ENCODE assay signal across 18 cellular contexts in the genomic region with DNA sequence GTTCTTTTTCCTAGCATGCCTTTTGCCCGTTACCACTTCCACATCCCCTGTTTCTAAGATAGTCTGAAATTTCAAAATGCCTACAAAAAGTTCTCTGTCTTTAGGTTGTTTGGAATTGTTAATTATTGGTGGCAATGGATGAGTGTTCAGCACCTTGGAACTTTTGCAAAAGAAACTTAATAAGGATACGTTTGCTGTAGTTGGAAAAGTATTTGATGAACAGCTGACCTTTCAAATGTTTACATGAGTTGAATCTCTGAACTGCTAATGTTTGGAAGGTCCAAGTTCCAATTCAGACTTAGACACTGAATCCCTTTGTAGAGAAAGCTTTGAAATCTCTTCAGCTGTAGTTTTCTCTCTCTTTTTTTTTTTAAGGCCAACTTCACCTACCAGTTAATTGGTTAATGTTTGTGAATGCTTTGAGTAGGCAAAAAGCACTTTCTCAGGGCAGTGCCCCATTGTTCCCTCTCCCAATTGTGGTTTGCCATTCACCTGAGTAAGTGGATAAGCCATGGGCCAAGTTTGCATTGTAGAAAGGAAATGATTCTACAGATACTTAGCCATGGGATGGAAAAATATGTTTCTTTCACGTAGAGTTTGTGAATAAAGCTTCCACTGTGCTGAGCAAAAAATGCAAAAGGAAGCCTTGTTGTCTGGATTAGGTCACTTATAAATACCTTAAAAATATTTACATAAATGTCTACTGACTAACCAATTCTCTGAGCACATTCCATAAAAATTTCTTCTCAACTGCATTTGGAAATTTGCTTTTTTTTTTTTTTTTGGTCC.
DNase-seq lines count a peak whose midpoint lies in the region; ATAC-seq, FAIRE-seq and TF ChIP-seq lines count a peak whose summit lies in the region.
"Had no signal": no experiment of that assay in that cellular context is flagged by ENCODE, and none has a peak within 500 bp of the region (broad histone marks: within the 10 kb centered on the region; RNA-seq: fewer than 3 reads in every experiment).

No MANE protein-coding gene starts in this region.

- no peak for TF ChIP-seq POLR2A in stomach (IDR thresholded peaks at IDR 0.05)

- peak overlapping the region; percentile 78 for H2AFZ ChIP-seq in GM23338

- H3K9me2 ChIP-seq in GM23338 (ENCODE audit: insufficient read depth): peaks cover 3% of the 10 kb centered on the region; the same call in 1 of the 2 replicates

- H3K27me3 ChIP-seq in GM23338 (ENCODE audit: insufficient read depth) (no peaks in the 10 kb centered on the region), bronchial epithelial cell (ENCODE audit: control insufficient read depth, insufficient read depth, low read length) (no peaks in the 10 kb centered on the region), stomach (no peaks in the 10 kb centered on the region)
- H3K27me3 ChIP-seq: body of pancreas had no signal

- no peak for FAIRE-seq in bronchial epithelial cell (lab: Jason Lieb, UNC)
- FAIRE-seq: G401.6, RCC 7860, small intestine had no signal

- DNase-seq in GM23338 (ENCODE audit: low spot score) (no peak), bronchial epithelial cell (ENCODE audit: low read depth) (peak; percentile 40), hepatic stellate cell (ENCODE audit: low spot score) (peak; percentile 16), stomach (peak; percentile 32), NCI-H2171 (lab: John Stamatoyannopoulos, UW) (no peak), NCI-H1092 treated with DMSO at 0.1 percent for 48 hours (lab: John Stamatoyannopoulos, UW) (no peak)
- DNase-seq: activated CD8-positive, alpha-beta memory T cell treated with anti-CD3 and anti-CD28 coated beads, Interleukin-2, amount 10 ng/mL, durations not matched to agents 7 days and 5 days; activated gamma-delta T cell treated with Interleukin-2 at 50 U/mL for 16 hours; body of pancreas; CD8-positive, alpha-beta T cell; midbrain; NCI-H187; small intestine; stimulated activated naive B cell treated with anti-CD40 and anti-IgM and Interleukin-4, amounts not matched to agents 10 μg/mL and 1 μg/mL and 100 μg/mL, for 72 hours had no signal

- H3K79me2 ChIP-seq in GM23338 (replicated peaks; ENCODE audit: insufficient read depth): no peaks in the 10 kb centered on the region

- no peaks in the 10 kb centered on the region for H3K36me3 Mint-ChIP-seq in GM23338 (ENCODE audit: low read depth)
- H3K36me3 Mint-ChIP-seq: activated CD8-positive, alpha-beta memory T cell treated with anti-CD3 and anti-CD28 coated beads, Interleukin-2, amount 10 ng/mL, durations not matched to agents 7 days and 5 days; CD8-positive, alpha-beta T cell; stimulated activated naive B cell treated with anti-CD40 and anti-IgM and Interleukin-4, amounts not matched to agents 10 μg/mL and 1 μg/mL and 100 μg/mL, for 72 hours; WTC11 had no signal

- H3K9me3 ChIP-seq in stomach: no peaks in the 10 kb centered on the region
- H3K9me3 ChIP-seq: body of pancreas had no signal

- H3F3A ChIP-seq in GM23338 (replicated peaks; ENCODE audit: low read depth): no peaks in the 10 kb centered on the region

- no peak overlapping the region for H3K4me3 Mint-ChIP-seq in GM23338
- H3K4me3 Mint-ChIP-seq: activated CD8-positive, alpha-beta memory T cell treated with anti-CD3 and anti-CD28 coated beads, Interleukin-2, amount 10 ng/mL, durations not matched to agents 7 days and 5 days; CD8-positive, alpha-beta T cell; stimulated activated naive B cell treated with anti-CD40 and anti-IgM and Interleukin-4, amounts not matched to agents 10 μg/mL and 1 μg/mL and 100 μg/mL, for 72 hours; WTC11 had no signal

- H3K4me1 ChIP-seq in GM23338 (ENCODE audit: insufficient read depth) (peaks cover 5% of the 10 kb centered on the region; the same call in 1 of the 2 replicates), stomach (peaks cover 16 to 82% (median 57%) of the 10 kb centered on the region in 4 donors)

- peaks cover 1% of the 10 kb centered on the region for H3K27me3 Mint-ChIP-seq in GM23338 (ENCODE audit: insufficient read depth, low read depth, poor library complexity)
- H3K27me3 Mint-ChIP-seq: stimulated activated naive B cell treated with anti-CD40 and anti-IgM and Interleukin-4, amounts not matched to agents 10 μg/mL and 1 μg/mL and 100 μg/mL, for 72 hours had no signal

- no peak overlapping the region for H3K27ac ChIP-seq in GM23338 (ENCODE audit: low read depth)
- H3K27ac ChIP-seq in stomach: peak overlapping the region in 4 of 5 donors; percentile 32 to 58 (median 45)

- H4K20me1 ChIP-seq in GM23338 (replicated peaks; ENCODE audit: insufficient read depth): no peaks in the 10 kb centered on the region

- H3K27ac Mint-ChIP-seq in GM23338: no peak overlapping the region; the same call in 1 of the 2 replicates
- H3K27ac Mint-ChIP-seq: activated CD8-positive, alpha-beta memory T cell treated with anti-CD3 and anti-CD28 coated beads, Interleukin-2, amount 10 ng/mL, durations not matched to agents 7 days and 5 days; CD8-positive, alpha-beta T cell; stimulated activated naive B cell treated with anti-CD40 and anti-IgM and Interleukin-4, amounts not matched to agents 10 μg/mL and 1 μg/mL and 100 μg/mL, for 72 hours had no signal

- H3K36me3 ChIP-seq in GM23338 (ENCODE audit: insufficient read depth): no peaks in the 10 kb centered on the region
- no peaks in the 10 kb centered on the region for H3K36me3 ChIP-seq in bronchial epithelial cell (ENCODE audit: control insufficient read depth, insufficient read depth, low read length)
- no peaks in the 10 kb centered on the region for H3K36me3 ChIP-seq in stomach

- TF ChIP-seq CTCF in GM23338 (conservative IDR thresholded peaks at IDR 0.05; ENCODE audit: low read depth in 2 of 2) (no peak), bronchial epithelial cell (IDR thresholded peaks at IDR 0.05; ENCODE audit: insufficient read depth, low read length, severe bottlenecking) (no peak), stomach (IDR thresholded peaks at IDR 0.05) (no peak)

- intact Hi-C loops in stomach (cut with DNase I; ENCODE audit: low total_unique reads): no loop called here

- no peak overlapping the region for H3K4me2 ChIP-seq in GM23338

- H3K4me1 Mint-ChIP-seq in GM23338: peaks cover 3% of the 10 kb centered on the region; the same call in 1 of the 3 replicates
- H3K4me1 Mint-ChIP-seq: stimulated activated naive B cell treated with anti-CD40 and anti-IgM and Interleukin-4, amounts not matched to agents 10 μg/mL and 1 μg/mL and 100 μg/mL, for 72 hours had no signal

- no peak for ATAC-seq in GM23338
- ATAC-seq in GM18502 (IDR thresholded peaks at IDR 0.05; ENCODE audit: poor library complexity, unreplicated experiment): no peak
- ATAC-seq: activated CD8-positive, alpha-beta memory T cell treated with anti-CD3 and anti-CD28 coated beads, Interleukin-2, amount 10 ng/mL, durations not matched to agents 7 days and 5 days; body of pancreas; CD8-positive, alpha-beta T cell; stimulated activated naive B cell treated with anti-CD40 and anti-IgM and Interleukin-4, amounts not matched to agents 10 μg/mL and 1 μg/mL and 100 μg/mL, for 72 hours; WTC11 had no signal

- 25 to 41% (median 35%) methylated on average over 3 of the region's 3 CpGs for WGBS in stomach, 5 donors

- H3K4me3 ChIP-seq in GM23338: no peak overlapping the region
- H3K4me3 ChIP-seq in bronchial epithelial cell (ENCODE audit: low read depth, low read length): no peak overlapping the region
- H3K4me3 ChIP-seq in stomach: no peak overlapping the region
- H3K4me3 ChIP-seq: body of pancreas had no signal

- no peak for TF ChIP-seq EP300 in stomach (IDR thresholded peaks at IDR 0.05)

- H3K9me3 Mint-ChIP-seq in GM23338: no peaks in the 10 kb centered on the region
- H3K9me3 Mint-ChIP-seq: CD8-positive, alpha-beta T cell; stimulated activated naive B cell treated with anti-CD40 and anti-IgM and Interleukin-4, amounts not matched to agents 10 μg/mL and 1 μg/mL and 100 μg/mL, for 72 hours; WTC11 had no signal

Comparison
In these comparisons a context has a peak if more than half of its experiments do, and no peak if none do; other contexts are left out.
1. DNase-seq: peak in bronchial epithelial cell (single experiment), hepatic stellate cell (single experiment) and stomach (single experiment); none in GM23338 (single experiment), NCI-H2171 (single experiment) and NCI-H1092 treated with DMSO at 0.1 percent for 48 hours (single experiment).